21 cellular contexts compared by ENCODE assay signal in genomic region chr11:97687106-97687505, GRCh38.
A peak's percentile ranks its signal among the peaks of the same experiment; 100 is the strongest.
DNase-seq lines count a peak whose midpoint lies in the region; FAIRE-seq and TF ChIP-seq lines count a peak whose summit lies in the region.
"Had no signal": no experiment of that assay in that cellular context is flagged by ENCODE, and none has a peak within 500 bp of the region (broad histone marks: within the 10 kb centered on the region; RNA-seq: fewer than 3 reads in every experiment).

No MANE protein-coding gene starts in this region.

- TF ChIP-seq RAD21 in H1 (IDR thresholded peaks at IDR 0.05 in 1 of 2, conservative IDR thresholded peaks at IDR 0.05 in 1 of 2; ENCODE audit: low read depth in 2 of 2, low read length in 2 of 2), result no peak

- H3K4me1 ChIP-seq in cardiac muscle cell (ENCODE audit: low read depth) (peaks cover 7% of the 10 kb centered on the region), left ventricle myocardium inferior (peaks cover 20% of the 10 kb centered on the region), H1 (replicated peaks in 1 of 4; ENCODE audit: control insufficient read depth in 3 of 4, insufficient read depth in 4 of 4, low read length in 3 of 4) (no peaks in the 10 kb centered on the region; a peak in 2 of 7 replicates), mesodermal cell (ENCODE audit: control insufficient read depth, insufficient read depth, low read length, poor library complexity, severe bottlenecking) (no peaks in the 10 kb centered on the region)
- H3K4me1 ChIP-seq: SJSA1 had no signal

- H3K36me3 ChIP-seq in cardiac muscle cell (no peaks in the 10 kb centered on the region), left ventricle myocardium inferior (no peaks in the 10 kb centered on the region), H1 (ENCODE audit: control insufficient read depth in 2 of 4, insufficient read depth in 4 of 4, low read length in 3 of 4) (no peaks in the 10 kb centered on the region), mesodermal cell (ENCODE audit: control insufficient read depth, insufficient read depth, low read length) (no peaks in the 10 kb centered on the region)
- H3K36me3 ChIP-seq: SJSA1 had no signal

- no peaks in the 10 kb centered on the region for H3K23me2 ChIP-seq in H1 (ENCODE audit: low read depth, low read length)

- intact Hi-C loops in left ventricle myocardium inferior (cut with micrococcal nuclease), result no loop called here

- H3K4me3 ChIP-seq in cardiac muscle cell (no peak overlapping the region), left ventricle myocardium inferior (no peak overlapping the region), H1 (ENCODE audit: extremely low read depth in 1 of 4, insufficient read depth in 2 of 4, low read depth in 3 of 4, low read length in 4 of 4) (no peak overlapping the region), mesodermal cell (ENCODE audit: extremely low read depth, insufficient read depth, low read length, poor library complexity, severe bottlenecking) (no peak overlapping the region)
- H3K4me3 ChIP-seq: SJSA1 had no signal

- peak overlapping the region; percentile 54; the same call in 1 of the 2 replicates for H2AFZ ChIP-seq in H1 (ENCODE audit: low read length)

- no peak for FAIRE-seq in H1 (lab: Jason Lieb, UNC)
- FAIRE-seq: RCC 7860 had no signal

- no peak for TF ChIP-seq POLR2A in H1 (IDR thresholded peaks at IDR 0.05; ENCODE audit: control extremely low read depth in 1 of 2, low read depth in 2 of 2, low read length in 2 of 2)

- no peaks in the 10 kb centered on the region for H4K20me1 ChIP-seq in H1 (replicated peaks in 1 of 2; ENCODE audit: control insufficient read depth in 1 of 2, insufficient read depth in 2 of 2, low read length in 2 of 2)

- H3K4ac ChIP-seq in H1 (replicated peaks; ENCODE audit: insufficient read length, low read depth, low read length), result no peak overlapping the region

- TF ChIP-seq CTCF in cardiac muscle cell (IDR thresholded peaks at IDR 0.05; ENCODE audit: low read depth, low read length), result no peak
- no peak for TF ChIP-seq CTCF in left ventricle myocardium inferior (IDR thresholded peaks at IDR 0.05; ENCODE audit: borderline replicate concordance)
- no peak for TF ChIP-seq CTCF in H1 (IDR thresholded peaks at IDR 0.05; ENCODE audit: control extremely low read depth in 1 of 3, insufficient read depth in 1 of 3, low read depth in 1 of 3, low read length in 3 of 3)

- H2BK5ac ChIP-seq in H1 (ENCODE audit: low read depth, low read length), result no peak overlapping the region

- H3K14ac ChIP-seq in H1 (ENCODE audit: insufficient read length), result no peak overlapping the region

- POLR2A ChIA-PET in H1 (lab: Charles Lee; ENCODE audit: partially characterized antibody), result no interaction called here

- 92% methylated on average over 4 of the region's 4 CpGs; no CpG with 5 or more reads in 1 of the 2 experiments for WGBS in H1 (ENCODE audit: extremely low coverage in 1 of 2, insufficient coverage in 1 of 2, insufficient read length in 1 of 2, insufficient replicate concordance in 2 of 2, low coverage in 1 of 2, low lambda C conversion rate in 2 of 2, missing lambda C conversion rate in 1 of 2), 2 experiments
- WGBS in mesodermal cell (ENCODE audit: insufficient coverage in 2 of 2), 2 experiments, result 69 to 83% methylated on average over 1 to 2 of the region's 4 CpGs

- no peak overlapping the region for H4K5ac ChIP-seq in H1 (ENCODE audit: insufficient read length, low read depth, low read length)

- H2BK12ac ChIP-seq in H1 (ENCODE audit: low read depth, low read length), result no peak overlapping the region; the same call in 1 of the 2 replicates

- H3K27me3 ChIP-seq in cardiac muscle cell (no peaks in the 10 kb centered on the region), left ventricle myocardium inferior (ENCODE audit: low read depth) (no peaks in the 10 kb centered on the region), H1 (replicated peaks in 1 of 4; ENCODE audit: control insufficient read depth in 3 of 4, extremely low read depth in 1 of 4, insufficient read depth in 3 of 4, low read length in 3 of 4) (no peaks in the 10 kb centered on the region)
- H3K27me3 ChIP-seq: SJSA1 had no signal

- no peaks in the 10 kb centered on the region for H3K79me1 ChIP-seq in H1 (ENCODE audit: low read depth, low read length)

- no peak overlapping the region for H3K9ac ChIP-seq in H1 (replicated peaks in 1 of 4; ENCODE audit: extremely low read depth in 1 of 4, low read depth in 3 of 4, low read length in 3 of 4)

- H3K27ac ChIP-seq in cardiac muscle cell (peak overlapping the region; percentile 38), left ventricle myocardium inferior (replicated peaks) (no peak overlapping the region), H1 (ENCODE audit: low read depth, low read length) (no peak overlapping the region), mesodermal cell (ENCODE audit: low read depth, low read length, severe bottlenecking) (peak overlapping the region; percentile 32)
- H3K27ac ChIP-seq: SJSA1 had no signal

- no peak overlapping the region; the same call in 1 of the 2 replicates for H3K18ac ChIP-seq in H1 (ENCODE audit: extremely low read depth, low read length)

- H3K4me2 ChIP-seq in H1 (ENCODE audit: insufficient read depth in 1 of 2, low read depth in 2 of 2, low read length in 2 of 2), result no peak overlapping the region

- no peak overlapping the region for H2BK120ac ChIP-seq in H1 (replicated peaks; ENCODE audit: low read depth, low read length)

- no peak overlapping the region for H2AK5ac ChIP-seq in H1 (ENCODE audit: low read depth, low read length)

- no peak overlapping the region for H4K91ac ChIP-seq in H1 (replicated peaks; ENCODE audit: insufficient read length, low read length)

- no peaks in the 10 kb centered on the region for H3K79me2 ChIP-seq in H1 (ENCODE audit: control insufficient read depth in 1 of 2, insufficient read depth in 2 of 2, low read length in 2 of 2)

- TF ChIP-seq EP300 in H1 (IDR thresholded peaks at IDR 0.05; ENCODE audit: borderline replicate concordance in 1 of 2, low read depth in 2 of 2, low read length in 2 of 2), result no peak

- H3K23ac ChIP-seq in H1 (ENCODE audit: insufficient read length), result no peak overlapping the region

- peak in 1 of 2 donors; percentile 15 for DNase-seq in cardiac muscle cell (ENCODE audit: low read depth in 1 of 2, low spot score in 1 of 2)
- DNase-seq in left ventricle myocardium inferior, result no peak
- DNase-seq in H1 (ENCODE audit: low read depth in 1 of 2, low spot score in 2 of 2), result no peak
- DNase-seq in 8988T, result no peak
- no peak for DNase-seq in NCI-H2029 treated with DMSO at 0.1 percent for 48 hours (lab: John Stamatoyannopoulos, UW)
- no peak for DNase-seq in iPS-NIHi11 (ENCODE audit: low spot score)
- DNase-seq: EL; GF-D8; HCEC 1CT; KG1; NCI-H1092; NCI-H1436; NCI-H1930; NCI-H226; NCI-H510A treated with DMSO at 0.1 percent for 48 hours; NCI-H774; NK-92 treated with Interleukin-12 subunit alpha and Interleukin-12 subunit beta, amount 100 ng/mL, for 24 hours; SW 1271 had no signal

- no peak overlapping the region for H4K8ac ChIP-seq in H1 (ENCODE audit: extremely low read depth, insufficient read depth, low read length)

- no peak overlapping the region for H3K56ac ChIP-seq in H1 (replicated peaks; ENCODE audit: insufficient read length, low read depth, low read length)

- no peaks in the 10 kb centered on the region for H3K9me3 ChIP-seq in cardiac muscle cell (ENCODE audit: low read depth)
- H3K9me3 ChIP-seq in left ventricle myocardium inferior (replicated peaks), result no peaks in the 10 kb centered on the region
- H3K9me3 ChIP-seq in H1 (ENCODE audit: insufficient read depth in 2 of 2, low read depth in 1 of 2, low read length in 1 of 2), result no peaks in the 10 kb centered on the region
- no peaks in the 10 kb centered on the region for H3K9me3 ChIP-seq in mesodermal cell (ENCODE audit: control insufficient read depth, low read length)
- H3K9me3 ChIP-seq: SJSA1 had no signal

- CTCF ChIA-PET in H1 (lab: Charles Lee; ENCODE audit: partially characterized antibody), result no interaction called here

- no peak overlapping the region for H2BK20ac ChIP-seq in H1 (ENCODE audit: low read length)

- no peak overlapping the region for H2BK15ac ChIP-seq in H1 (ENCODE audit: low read length)

TF ChIP-seq in H1, 55 proteins besides CTCF, POLR2A, EP300 and RAD21 (continues in another document):
- TF ChIP-seq ATF3 (IDR thresholded peaks at IDR 0.05; ENCODE audit: insufficient read depth, low read depth, low read length), result no peak
- no peak for TF ChIP-seq CHD2 (IDR thresholded peaks at IDR 0.05; ENCODE audit: low read length)
- TF ChIP-seq KDM4A (IDR thresholded peaks at IDR 0.05; ENCODE audit: low read depth, low read length, severe bottlenecking), result no peak
- TF ChIP-seq GABPA (IDR thresholded peaks at IDR 0.05; ENCODE audit: borderline replicate concordance, insufficient read depth, low read length), result no peak
- TF ChIP-seq TAF1 (IDR thresholded peaks at IDR 0.05; ENCODE audit: low read depth, low read length), result no peak
- TF ChIP-seq CHD1 (IDR thresholded peaks at IDR 0.05; ENCODE audit: low read depth, low read length), result no peak
- TF ChIP-seq FOSL1 (IDR thresholded peaks at IDR 0.05; ENCODE audit: insufficient read depth, low read depth, low read length), result no peak
- TF ChIP-seq CTBP2 (IDR thresholded peaks at IDR 0.05; ENCODE audit: borderline replicate concordance, insufficient read depth, insufficient read length, low read length), result no peak
- no peak for TF ChIP-seq MAFK (IDR thresholded peaks at IDR 0.05; ENCODE audit: low read depth, low read length)
- no peak for TF ChIP-seq TEAD4 (IDR thresholded peaks at IDR 0.05; ENCODE audit: low read depth, low read length)
- TF ChIP-seq EZH2 (IDR thresholded peaks at IDR 0.05; ENCODE audit: low read depth, low read length, severe bottlenecking), result no peak

Comparison
In these comparisons a context has a peak if more than half of its experiments do, and no peak if none do; other contexts are left out.
1. H3K27ac ChIP-seq: peak in cardiac muscle cell (single experiment) and mesodermal cell (single experiment); none in left ventricle myocardium inferior (single experiment) and H1 (single experiment).